21 cellular contexts compared by ENCODE assay signal in genomic region chr11:134288486-134288885, GRCh38. TPM values are rescaled to one million over a fixed set of nuclear protein-coding genes. Genes with fewer than 3 reads are reported as not detected.
DNase-seq lines count a peak whose midpoint lies in the region; ATAC-seq, FAIRE-seq and TF ChIP-seq lines count a peak whose summit lies in the region.
"Had no signal": no experiment of that assay in that cellular context is flagged by ENCODE, and none has a peak within 500 bp of the region (broad histone marks: within the 10 kb centered on the region; RNA-seq: fewer than 3 reads in every experiment).

No MANE protein-coding gene starts in this region.

- no peak overlapping the region for H3K27ac ChIP-seq in right atrium auricular region
- H3K27ac ChIP-seq in right cardiac atrium (ENCODE audit: low read length), result no peak overlapping the region
- H3K27ac ChIP-seq in K562 (ENCODE audit: extremely low read depth, low read depth, low read length), result no peak overlapping the region
- no peak overlapping the region for H3K27ac ChIP-seq in vagina
- no peak overlapping the region for H3K27ac ChIP-seq in dorsolateral prefrontal cortex

- no peak overlapping the region; a peak in 1 of 4 replicates for H3K9ac ChIP-seq in K562 (ENCODE audit: insufficient read depth in 1 of 2, low read depth in 2 of 2, low read length in 2 of 2)

- CTCF ChIA-PET in K562 (lab: Yijun Ruan, JAX; ENCODE audit: low intra/inter-chr PET ratio), result no interaction called here

- no peak for TF ChIP-seq CTCF in right atrium auricular region (IDR thresholded peaks at IDR 0.05)
- no peak for TF ChIP-seq CTCF in K562 (IDR thresholded peaks at IDR 0.05 in 2 of 3, conservative IDR thresholded peaks at IDR 0.05 in 1 of 3; ENCODE audit: insufficient read depth in 2 of 3, low read depth in 1 of 3, low read length in 3 of 3)
- no peak for TF ChIP-seq CTCF in vagina (IDR thresholded peaks at IDR 0.05)
- no peak for TF ChIP-seq CTCF in dorsolateral prefrontal cortex (IDR thresholded peaks at IDR 0.05 in 54 of 56, conservative IDR thresholded peaks at IDR 0.05 in 2 of 56; ENCODE audit: low read depth in 1 of 56, partially characterized antibody in 56 of 56)

- FAIRE-seq in K562 (lab: Jason Lieb, UNC), result no peak
- FAIRE-seq: GM12892, H54 had no signal

- in situ Hi-C loops in K562 (cut with MboI), result no loop called here

- POLR2A ChIA-PET in K562 (lab: Yijun Ruan, JAX), result no interaction called here

- H3K4me1 ChIP-seq in right atrium auricular region, result no peaks in the 10 kb centered on the region
- no peaks in the 10 kb centered on the region for H3K4me1 ChIP-seq in right cardiac atrium (ENCODE audit: control insufficient read depth, insufficient read depth, low read length)
- peaks cover 5 to 13% of the 10 kb centered on the region in 2 experiments; a peak in 3 of 5 replicates for H3K4me1 ChIP-seq in K562 (replicated peaks in 1 of 2; ENCODE audit: control insufficient read depth in 2 of 2, insufficient read depth in 2 of 2, low read length in 2 of 2)
- no peaks in the 10 kb centered on the region for H3K4me1 ChIP-seq in vagina
- H3K4me1 ChIP-seq: HAP-1 had no signal

- 95% methylated on average over 13 of the region's 13 CpGs for WGBS in right cardiac atrium
- WGBS in K562 (ENCODE audit: insufficient coverage, low coverage, missing lambda C conversion rate), result 74% methylated on average over 13 of the region's 13 CpGs

- TF ChIP-seq RAD21 in K562 (CRISPR knock-in tag; conservative IDR thresholded peaks at IDR 0.05 in 1 of 2, IDR thresholded peaks at IDR 0.05 in 1 of 2), result no peak

- BruUV-seq in K562 (replicated peaks; lab: Mats Ljungman, UMichigan), result no TSS peak

- no peak for ATAC-seq in right cardiac atrium
- 0 out of 3 replicates have a peak, but pooled peaks have one; percentile 11 for ATAC-seq in K562

- H3K36me3 ChIP-seq in right atrium auricular region (no peaks in the 10 kb centered on the region), K562 (ENCODE audit: control insufficient read depth, insufficient read depth, low read length) (no peaks in the 10 kb centered on the region), vagina (no peaks in the 10 kb centered on the region)
- H3K36me3 ChIP-seq: HAP-1 had no signal

- H4K20me1 ChIP-seq in K562 (replicated peaks; ENCODE audit: control insufficient read depth, insufficient read depth, low read length), result no peaks in the 10 kb centered on the region

- DNase-seq in right atrium auricular region (ENCODE audit: low spot score) (peak; percentile 26), right cardiac atrium (no peak), K562 (ENCODE audit: extremely low read depth in 1 of 4, low spot score in 3 of 4) (no peak), vagina (ENCODE audit: extremely low spot score in 2 of 2) (peak; percentile 58 to 74), NCI-H1436 (lab: John Stamatoyannopoulos, UW) (no peak), dorsolateral prefrontal cortex (no peak)
- DNase-seq: C1 segment of cervical spinal cord; Calu3; CD4-positive, alpha-beta memory T cell; COR-L47; DMS53; DMS79 treated with DMSO at 0.1 percent for 48 hours; GF-D8; GOT3; HFFc6 had no signal

- TF ChIP-seq POLR2A in K562 (conservative IDR thresholded peaks at IDR 0.05) (no peak), vagina (IDR thresholded peaks at IDR 0.05) (no peak)

- H3K9me3 ChIP-seq in right atrium auricular region, result no peaks in the 10 kb centered on the region
- no peaks in the 10 kb centered on the region for H3K9me3 ChIP-seq in right cardiac atrium (ENCODE audit: control insufficient read depth, low read length)
- no peaks in the 10 kb centered on the region for H3K9me3 ChIP-seq in K562 (replicated peaks; ENCODE audit: control insufficient read depth, insufficient read depth, low read depth, low read length)
- no peaks in the 10 kb centered on the region for H3K9me3 ChIP-seq in vagina
- H3K9me3 ChIP-seq: HAP-1 had no signal

- H2AFZ ChIP-seq in K562 (ENCODE audit: low read depth, low read length), result 0 out of 2 replicates have a peak overlapping the region, but pooled peaks have one; percentile 15

- no peak for TF ChIP-seq EP300 in K562 (IDR thresholded peaks at IDR 0.05; ENCODE audit: low read length)

- H3K4me2 ChIP-seq in K562 (ENCODE audit: insufficient read depth, low read length), result no peak overlapping the region

- no peak overlapping the region for H3K4me3 ChIP-seq in right atrium auricular region
- H3K4me3 ChIP-seq in right cardiac atrium (ENCODE audit: low read length), result no peak overlapping the region
- no peak overlapping the region for H3K4me3 ChIP-seq in K562
- no peak overlapping the region for H3K4me3 ChIP-seq in vagina
- no peak overlapping the region for H3K4me3 ChIP-seq in dorsolateral prefrontal cortex
- H3K4me3 ChIP-seq: HAP-1 had no signal

- H3K9me1 ChIP-seq in K562 (ENCODE audit: control insufficient read depth, insufficient read depth, low read length), result no peaks in the 10 kb centered on the region

- H3K79me2 ChIP-seq in K562 (ENCODE audit: control insufficient read depth, insufficient read depth, low read length), result no peaks in the 10 kb centered on the region

- H3K27me3 ChIP-seq in right atrium auricular region, result no peaks in the 10 kb centered on the region
- no peaks in the 10 kb centered on the region for H3K27me3 ChIP-seq in right cardiac atrium (ENCODE audit: control insufficient read depth, insufficient read depth)
- peaks cover 14 to 35% of the 10 kb centered on the region in 2 experiments; a peak in 4 of 5 replicates for H3K27me3 ChIP-seq in K562 (ENCODE audit: control insufficient read depth in 2 of 2, insufficient read depth in 2 of 2, low read length in 2 of 2)
- H3K27me3 ChIP-seq in vagina, result no peaks in the 10 kb centered on the region
- no peaks in the 10 kb centered on the region for H3K27me3 ChIP-seq in dorsolateral prefrontal cortex

- intact Hi-C loops in right cardiac atrium (cut with DNase I) (no loop called here), K562 (cut with micrococcal nuclease) (no loop called here), vagina (cut with DNase I) (no loop called here), dorsolateral prefrontal cortex (cut with DNase I) (no loop called here)

RNA-seq across cellular contexts. Expression of gene GLB1L3, which starts 12.3 kb away (rescaled TPM):
- total RNA-seq in right atrium auricular region (not detected), right cardiac atrium (not detected), K562 (2014; rRNA removed) (0.20 and 3.3 TPM in 2 replicates), K562 (2014; rRNA removed; fragmentation: Illumina TruSeq; extraction: Trizol) (0.51 and 1.3 TPM in 2 replicates), K562 (2015; rRNA removed; fragmentation: Illumina TruSeq; extraction: Trizol) (0.43 and 0.72 TPM in 2 replicates), K562 (2021) (0.27 and 0.36 TPM in 2 replicates), vagina (2.2 TPM), dorsolateral prefrontal cortex (10 to 100 TPM in 99 of 120 experiments, 1 to 10 TPM in 21; 5.3 to 26.4 (median 14.1) TPM)
- polyA plus RNA-seq in right cardiac atrium (not detected), K562 (2011; rRNA removed) (0.08 and 0.67 TPM in 2 replicates), K562 (2014; fragmentation: Illumina TruSeq; extraction: Trizol) (0.40 and 0.59 TPM in 2 replicates), K562 (2014; fragmentation: Nextera tagmentation; extraction: Ambion mirVana) (under 1 TPM; 0.18 to 0.30 TPM), K562 (2014; rRNA removed) (0.49 and 0.59 TPM in 2 replicates)
- 2.1 and 2.8 TPM in 2 replicates for total RNA-seq in K562 (2011; cell fraction: chromatin; rRNA removed; ENCODE audit: low replicate concordance)
- 0.67 and 1.6 TPM in 2 replicates for total RNA-seq in K562 (2011; cell fraction: nucleolus; rRNA removed)
- total RNA-seq in K562 (2011; cell fraction: nucleoplasm; rRNA removed), result 0.88 and 2.4 TPM in 2 replicates
- 0.06 and 0.55 TPM in 2 replicates for polyA plus RNA-seq in K562 (2011; cell fraction: cytosol; rRNA removed)
- 0.29 and 3.6 TPM in 2 replicates for polyA plus RNA-seq in K562 (2011; cell fraction: nucleus; rRNA removed)
- 0.36 and 0.54 TPM in 2 replicates for polyA plus RNA-seq in K562 (2012)
- 0.09 and 0.35 TPM in 2 replicates for polyA minus RNA-seq in K562 (2011; rRNA and poly(A)+ RNA removed)
- not detected in 2 replicates for polyA minus RNA-seq in K562 (2011; cell fraction: cytosol; rRNA and poly(A)+ RNA removed)
- 0.11 and 1.3 TPM in 2 replicates for polyA minus RNA-seq in K562 (2011; cell fraction: nucleus; rRNA and poly(A)+ RNA removed)
- total RNA-seq: A172, Calu3, G401, HFFc6 had no signal
- polyA plus RNA-seq: BJ had no signal

RNA-seq across cellular contexts. Expression of gene ACAD8, which starts 35.1 kb away (rescaled TPM):
- total RNA-seq in right atrium auricular region, result 10 to 100 TPM; 17.6 to 32.9 TPM
- 10 to 100 TPM; 18.7 to 34.6 (median 27.3) TPM for total RNA-seq in right cardiac atrium
- polyA plus RNA-seq in right cardiac atrium, result 25.6 TPM
- 132 and 161 TPM in 2 replicates for total RNA-seq in K562 (2011; cell fraction: chromatin; rRNA removed; ENCODE audit: low replicate concordance)
- 66.5 and 78.0 TPM in 2 replicates for total RNA-seq in K562 (2011; cell fraction: nucleolus; rRNA removed)
- total RNA-seq in K562 (2011; cell fraction: nucleoplasm; rRNA removed), result 105 and 118 TPM in 2 replicates
- total RNA-seq in K562 (2014; rRNA removed), result 17.7 and 22.5 TPM in 2 replicates
- total RNA-seq in K562 (2014; rRNA removed; fragmentation: Illumina TruSeq; extraction: Trizol), result 19.6 and 20.1 TPM in 2 replicates
- 16.3 and 18.1 TPM in 2 replicates for total RNA-seq in K562 (2015; rRNA removed; fragmentation: Illumina TruSeq; extraction: Trizol)
- 20.2 and 23.5 TPM in 2 replicates for total RNA-seq in K562 (2021)
- polyA plus RNA-seq in K562 (2011; rRNA removed), result 21.1 and 31.6 TPM in 2 replicates
- 14.1 and 16.0 TPM in 2 replicates for polyA plus RNA-seq in K562 (2011; cell fraction: cytosol; rRNA removed)
- 118 and 168 TPM in 2 replicates for polyA plus RNA-seq in K562 (2011; cell fraction: nucleus; rRNA removed)
- polyA plus RNA-seq in K562 (2012), result 16.8 and 23.4 TPM in 2 replicates
- polyA plus RNA-seq in K562 (2014; fragmentation: Illumina TruSeq; extraction: Trizol), result 17.8 and 20.7 TPM in 2 replicates
- polyA plus RNA-seq in K562 (2014; fragmentation: Nextera tagmentation; extraction: Ambion mirVana), result 10 to 100 TPM in 1 of 2 experiments, 1 to 10 TPM in 1; 6.5 to 11.5 TPM
- 34.0 and 34.1 TPM in 2 replicates for polyA plus RNA-seq in K562 (2014; rRNA removed)
- polyA minus RNA-seq in K562 (2011; rRNA and poly(A)+ RNA removed), result 14.4 and 24.6 TPM in 2 replicates
- 5.9 and 9.4 TPM in 2 replicates for polyA minus RNA-seq in K562 (2011; cell fraction: cytosol; rRNA and poly(A)+ RNA removed)
- polyA minus RNA-seq in K562 (2011; cell fraction: nucleus; rRNA and poly(A)+ RNA removed), result 38.9 and 43.2 TPM in 2 replicates
- total RNA-seq in vagina, result 31.9 TPM
- total RNA-seq in dorsolateral prefrontal cortex, result 10 to 100 TPM; 30.4 to 56.7 (median 43.4) TPM

RNA-seq across cellular contexts. Expression of gene THYN1, which starts 35.3 kb away (rescaled TPM):
- total RNA-seq in right atrium auricular region (10 to 100 TPM; 35.8 to 47.1 TPM), right cardiac atrium (10 to 100 TPM; 35.6 to 51.3 (median 44.2) TPM), K562 (2014; rRNA removed) (68.3 and 79.8 TPM in 2 replicates), K562 (2014; rRNA removed; fragmentation: Illumina TruSeq; extraction: Trizol) (104 and 113 TPM in 2 replicates), K562 (2015; rRNA removed; fragmentation: Illumina TruSeq; extraction: Trizol) (103 and 106 TPM in 2 replicates), K562 (2021) (54.9 and 56.2 TPM in 2 replicates), vagina (39.8 TPM), dorsolateral prefrontal cortex (100 to 1,000 TPM in 3 of 120 experiments, 10 to 100 TPM in 117; 37.8 to 102 (median 75.3) TPM)
- polyA plus RNA-seq in right cardiac atrium (57.0 TPM), K562 (2011; rRNA removed) (58.0 and 93.7 TPM in 2 replicates), K562 (2014; fragmentation: Illumina TruSeq; extraction: Trizol) (100 and 124 TPM in 2 replicates), K562 (2014; fragmentation: Nextera tagmentation; extraction: Ambion mirVana) (100 to 1,000 TPM; 229 to 279 TPM), K562 (2014; rRNA removed) (80.1 and 80.4 TPM in 2 replicates)
- total RNA-seq in K562 (2011; cell fraction: chromatin; rRNA removed; ENCODE audit: low replicate concordance), result 26.3 and 28.8 TPM in 2 replicates
- total RNA-seq in K562 (2011; cell fraction: nucleolus; rRNA removed), result 18.2 and 18.9 TPM in 2 replicates
- total RNA-seq in K562 (2011; cell fraction: nucleoplasm; rRNA removed), result 23.1 and 24.7 TPM in 2 replicates
- polyA plus RNA-seq in K562 (2011; cell fraction: cytosol; rRNA removed), result 41.1 and 45.2 TPM in 2 replicates
- 59.7 and 73.2 TPM in 2 replicates for polyA plus RNA-seq in K562 (2011; cell fraction: nucleus; rRNA removed)
- polyA plus RNA-seq in K562 (2012), result 63.3 and 76.8 TPM in 2 replicates
- 64.3 and 99.7 TPM in 2 replicates for polyA minus RNA-seq in K562 (2011; rRNA and poly(A)+ RNA removed)
- polyA minus RNA-seq in K562 (2011; cell fraction: cytosol; rRNA and poly(A)+ RNA removed), result 26.5 and 40.5 TPM in 2 replicates
- 13.3 and 25.0 TPM in 2 replicates for polyA minus RNA-seq in K562 (2011; cell fraction: nucleus; rRNA and poly(A)+ RNA removed)

RNA-seq across cellular contexts. Expression of gene GLB1L2, which starts 43.3 kb away (rescaled TPM):
- total RNA-seq in right atrium auricular region (1 to 10 TPM in 1 of 2 donors, under 1 TPM in 1; 0.22 to 2.4 TPM), right cardiac atrium (1 to 10 TPM in 2 of 4 donors, under 1 TPM in 2; 0.85 to 1.6 (median 1.2) TPM), K562 (2014; rRNA removed) (13.8 and 15.7 TPM in 2 replicates), K562 (2014; rRNA removed; fragmentation: Illumina TruSeq; extraction: Trizol) (9.5 and 10.4 TPM in 2 replicates), K562 (2015; rRNA removed; fragmentation: Illumina TruSeq; extraction: Trizol) (10.0 and 10.9 TPM in 2 replicates), K562 (2021) (15.4 and 16.8 TPM in 2 replicates), vagina (2.0 TPM), dorsolateral prefrontal cortex (1 to 10 TPM in 119 of 120 experiments, under 1 TPM in 1; 0.81 to 5.9 (median 3.3) TPM)
- polyA plus RNA-seq in right cardiac atrium (0.61 TPM), K562 (2011; rRNA removed) (20.8 and 21.4 TPM in 2 replicates), K562 (2014; fragmentation: Illumina TruSeq; extraction: Trizol) (19.1 and 19.2 TPM in 2 replicates), K562 (2014; fragmentation: Nextera tagmentation; extraction: Ambion mirVana) (1 to 10 TPM in 1 of 2 experiments, under 1 TPM in 1; 0.84 to 2.5 TPM), K562 (2014; rRNA removed) (14.9 and 15.6 TPM in 2 replicates)
- total RNA-seq in K562 (2011; cell fraction: chromatin; rRNA removed; ENCODE audit: low replicate concordance), result 48.6 and 100 TPM in 2 replicates
- total RNA-seq in K562 (2011; cell fraction: nucleolus; rRNA removed), result 62.0 and 67.0 TPM in 2 replicates
- 55.1 and 55.6 TPM in 2 replicates for total RNA-seq in K562 (2011; cell fraction: nucleoplasm; rRNA removed)
- polyA plus RNA-seq in K562 (2011; cell fraction: cytosol; rRNA removed), result 18.1 and 23.1 TPM in 2 replicates
- polyA plus RNA-seq in K562 (2011; cell fraction: nucleus; rRNA removed), result 61.7 and 88.8 TPM in 2 replicates
- polyA plus RNA-seq in K562 (2012), result 15.6 and 20.4 TPM in 2 replicates
- 10.6 and 15.3 TPM in 2 replicates for polyA minus RNA-seq in K562 (2011; rRNA and poly(A)+ RNA removed)
- polyA minus RNA-seq in K562 (2011; cell fraction: cytosol; rRNA and poly(A)+ RNA removed), result 9.0 and 11.4 TPM in 2 replicates
- polyA minus RNA-seq in K562 (2011; cell fraction: nucleus; rRNA and poly(A)+ RNA removed), result 12.4 and 13.2 TPM in 2 replicates
- total RNA-seq: HFFc6 had no signal

Comparison
In these comparisons a context has a peak if more than half of its experiments do, and no peak if none do; other contexts are left out.
1. DNase-seq: peak in right atrium auricular region (single experiment) and vagina (2 of 2); none in right cardiac atrium (0 of 3), K562 (0 of 4), NCI-H1436 (single experiment) and dorsolateral prefrontal cortex (0 of 10).